In the genomic region with DNA sequence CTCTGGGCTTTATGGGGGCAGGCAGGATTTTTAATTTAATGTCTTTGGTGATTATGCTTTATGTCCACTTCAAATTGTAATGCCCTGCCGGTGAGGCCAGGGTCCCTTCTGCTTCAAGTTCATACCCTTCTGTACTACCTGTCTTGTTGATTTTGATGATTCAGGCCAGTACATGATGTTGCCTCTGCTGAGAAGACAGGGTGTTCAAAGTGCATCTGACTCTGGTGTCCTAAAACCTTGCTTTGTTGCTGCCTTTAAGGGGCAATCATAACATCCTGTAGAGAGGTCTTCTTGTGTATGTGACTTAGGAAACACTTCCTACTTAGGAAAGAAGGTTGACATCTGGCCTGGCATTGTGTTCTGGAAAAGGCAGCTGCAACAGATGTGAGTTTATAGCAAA, we compare ENCODE assay signal across 21 cellular contexts.
A peak's percentile ranks its signal among the peaks of the same experiment; 100 is the strongest.
DNase-seq lines count a peak whose midpoint lies in the region; ATAC-seq and TF ChIP-seq lines count a peak whose summit lies in the region.
"Had no signal": no experiment of that assay in that cellular context is flagged by ENCODE, and none has a peak within 500 bp of the region (broad histone marks: within the 10 kb centered on the region; RNA-seq: fewer than 3 reads in every experiment).

No MANE protein-coding gene starts in this region.

- no peak overlapping the region for H3K4me3 Mint-ChIP-seq in naive thymus-derived CD4-positive, alpha-beta T cell
- H3K4me3 Mint-ChIP-seq: activated naive CD8-positive, alpha-beta T cell; naive thymus-derived CD8-positive, alpha-beta T cell; stimulated activated naive CD8-positive, alpha-beta T cell treated with anti-CD3 and anti-CD28 coated beads, Interleukin-15, Interleukin-2, amounts not matched to agents 100 ng/mL and 50 ng/mL, for 24 hours; T-cell had no signal

- H3K9me3 ChIP-seq in cardiac muscle cell (ENCODE audit: low read depth) (no peaks in the 10 kb centered on the region), right lobe of liver (no peaks in the 10 kb centered on the region), upper lobe of left lung (no peaks in the 10 kb centered on the region), suprapubic skin (no peaks in the 10 kb centered on the region)
- no peaks in the 10 kb centered on the region for H3K9me3 ChIP-seq in naive thymus-derived CD4-positive, alpha-beta T cell (ENCODE audit: control insufficient read depth in 2 of 3, low read length in 3 of 3)

- TF ChIP-seq CTCF in cardiac muscle cell (IDR thresholded peaks at IDR 0.05; ENCODE audit: low read depth, low read length) (no peak), right lobe of liver (IDR thresholded peaks at IDR 0.05) (no peak), upper lobe of left lung (IDR thresholded peaks at IDR 0.05) (no peak), suprapubic skin (IDR thresholded peaks at IDR 0.05) (no peak)

- no peaks in the 10 kb centered on the region for H3K36me3 Mint-ChIP-seq in naive thymus-derived CD4-positive, alpha-beta T cell
- H3K36me3 Mint-ChIP-seq: activated naive CD8-positive, alpha-beta T cell; T-cell had no signal

- peak overlapping the region in 1 of 9 donors; percentile 20 for H3K27ac Mint-ChIP-seq in naive thymus-derived CD4-positive, alpha-beta T cell
- H3K27ac Mint-ChIP-seq: activated naive CD8-positive, alpha-beta T cell; stimulated activated naive CD8-positive, alpha-beta T cell treated with anti-CD3 and anti-CD28 coated beads, Interleukin-15, Interleukin-2, amounts not matched to agents 100 ng/mL and 50 ng/mL, for 24 hours; T-cell had no signal

- H3K36me3 ChIP-seq in cardiac muscle cell (no peaks in the 10 kb centered on the region), right lobe of liver (no peaks in the 10 kb centered on the region), upper lobe of left lung (no peaks in the 10 kb centered on the region), suprapubic skin (no peaks in the 10 kb centered on the region)
- no peaks in the 10 kb centered on the region for H3K36me3 ChIP-seq in naive thymus-derived CD4-positive, alpha-beta T cell (ENCODE audit: control insufficient read depth in 2 of 3, insufficient read depth in 3 of 3, low read length in 3 of 3)
- H3K36me3 ChIP-seq: esophagus squamous epithelium had no signal

- 0% methylated on average over 1 of the region's 1 CpG for WGBS in right lobe of liver (ENCODE audit: insufficient coverage, low coverage, low lambda C conversion rate, missing lambda C conversion rate)
- 50 to 63% methylated on average over 1 of the region's 1 CpG for WGBS in upper lobe of left lung, 2 donors
- 73% methylated on average over 1 of the region's 1 CpG for WGBS in suprapubic skin

- peaks cover 0 to under 1% (median 0%) of the 10 kb centered on the region in 5 donors for H3K27me3 Mint-ChIP-seq in naive thymus-derived CD4-positive, alpha-beta T cell
- H3K27me3 Mint-ChIP-seq: activated naive CD8-positive, alpha-beta T cell; stimulated activated naive CD8-positive, alpha-beta T cell treated with anti-CD3 and anti-CD28 coated beads, Interleukin-15, Interleukin-2, amounts not matched to agents 100 ng/mL and 50 ng/mL, for 24 hours had no signal

- POLR2A ChIA-PET in naive thymus-derived CD4-positive, alpha-beta T cell (lab: Charles Lee): no interaction called here

- peaks cover 12% of the 10 kb centered on the region for H3K4me1 ChIP-seq in cardiac muscle cell (ENCODE audit: low read depth)
- H3K4me1 ChIP-seq in right lobe of liver: peaks cover 0 to 7% (median 0%) of the 10 kb centered on the region in 4 donors
- peaks cover 17 to 33% (median 25%) of the 10 kb centered on the region in 4 donors for H3K4me1 ChIP-seq in upper lobe of left lung
- H3K4me1 ChIP-seq in suprapubic skin: peaks cover 6% of the 10 kb centered on the region
- H3K4me1 ChIP-seq in naive thymus-derived CD4-positive, alpha-beta T cell (ENCODE audit: control insufficient read depth in 2 of 2, insufficient read depth in 2 of 2, low read length in 2 of 2): peaks cover 0 to 3% of the 10 kb centered on the region in 2 donors

- H3K9me3 Mint-ChIP-seq in naive thymus-derived CD4-positive, alpha-beta T cell: peaks cover 0 to 6% (median 0%) of the 10 kb centered on the region in 11 donors

- ATAC-seq in right lobe of liver: peak in 3 of 4 donors; percentile 32 to 43 (median 35)
- ATAC-seq in upper lobe of left lung (ENCODE audit: low FRiP score in 2 of 2): no peak
- no peak for ATAC-seq in naive thymus-derived CD4-positive, alpha-beta T cell
- ATAC-seq: activated CD4-positive, CD25-positive, alpha-beta regulatory T cell treated with anti-CD3 and anti-CD28 coated beads, Interleukin-2, amount 50 U/mL, for 24 hours; naive thymus-derived CD8-positive, alpha-beta T cell; T-cell had no signal

- DNase-seq in cardiac muscle cell (ENCODE audit: low read depth in 1 of 2, low spot score in 1 of 2): peak in 1 of 2 donors; percentile 19
- no peak for DNase-seq in cardiac septum (ENCODE audit: low spot score)
- peak; percentile 73 for DNase-seq in dermis blood vessel endothelial cell
- no peak for DNase-seq in right lobe of liver
- no peak for DNase-seq in upper lobe of left lung
- DNase-seq in suprapubic skin (ENCODE audit: low spot score in 2 of 2): no peak
- DNase-seq in HK-2 (ENCODE audit: unreplicated experiment): no peak
- DNase-seq in naive thymus-derived CD4-positive, alpha-beta T cell: no peak
- DNase-seq: ACHN; Calu3; cerebellar nuclear complex; esophagus squamous epithelium; Kasumi-1; naive thymus-derived CD8-positive, alpha-beta T cell; NCI-H146; NCI-H446 treated with DMSO at 0.1 percent for 48 hours; OCI-M1; T-cell had no signal

- TF ChIP-seq EP300 in upper lobe of left lung (IDR thresholded peaks at IDR 0.05) (peak in 1 of 4 donors; percentile 46), suprapubic skin (IDR thresholded peaks at IDR 0.05) (no peak)

- H3K4me3 ChIP-seq in cardiac muscle cell: no peak overlapping the region
- no peak overlapping the region for H3K4me3 ChIP-seq in right lobe of liver
- H3K4me3 ChIP-seq in upper lobe of left lung: no peak overlapping the region
- no peak overlapping the region for H3K4me3 ChIP-seq in suprapubic skin
- no peak overlapping the region for H3K4me3 ChIP-seq in naive thymus-derived CD4-positive, alpha-beta T cell (ENCODE audit: low read length)
- H3K4me3 ChIP-seq: esophagus squamous epithelium had no signal

- TF ChIP-seq POLR2A in right lobe of liver (IDR thresholded peaks at IDR 0.05) (no peak), upper lobe of left lung (IDR thresholded peaks at IDR 0.05) (no peak), suprapubic skin (IDR thresholded peaks at IDR 0.05) (no peak)

- peaks cover 0 to 19% (median 2%) of the 10 kb centered on the region in 7 donors for H3K4me1 Mint-ChIP-seq in naive thymus-derived CD4-positive, alpha-beta T cell

- CTCF ChIA-PET in naive thymus-derived CD4-positive, alpha-beta T cell (lab: Charles Lee): no interaction called here

- intact Hi-C loops in cardiac septum (cut with DNase I): no loop called here
- intact Hi-C loops in right lobe of liver (cut with DNase I): loop anchor here in 1 of 2 donors (10.0 kb wide), 1 partner anchor 584 kb away; no protein-coding TSS in a partner anchor
- intact Hi-C loops in naive thymus-derived CD4-positive, alpha-beta T cell (cut with micrococcal nuclease): loop anchor here in 1 of 2 donors (10.0 kb wide), 1 partner anchor 264 kb away; no protein-coding TSS in a partner anchor

- H3K27ac ChIP-seq in cardiac muscle cell (peak overlapping the region; percentile 41), right lobe of liver (no peak overlapping the region), upper lobe of left lung (peak overlapping the region; percentile 5 to 64 (median 34)), suprapubic skin (no peak overlapping the region)
- no peak overlapping the region for H3K27ac ChIP-seq in naive thymus-derived CD4-positive, alpha-beta T cell (ENCODE audit: low read depth, low read length)

- no peaks in the 10 kb centered on the region for H3K27me3 ChIP-seq in cardiac muscle cell
- H3K27me3 ChIP-seq in right lobe of liver: no peaks in the 10 kb centered on the region
- H3K27me3 ChIP-seq in upper lobe of left lung: no peaks in the 10 kb centered on the region
- H3K27me3 ChIP-seq in suprapubic skin: no peaks in the 10 kb centered on the region
- no peaks in the 10 kb centered on the region for H3K27me3 ChIP-seq in naive thymus-derived CD4-positive, alpha-beta T cell (ENCODE audit: control insufficient read depth in 2 of 2, insufficient read depth in 2 of 2, low read length in 2 of 2)
- H3K27me3 ChIP-seq: esophagus squamous epithelium had no signal

Comparison
In these comparisons a context has a peak if more than half of its experiments do, and no peak if none do; other contexts are left out.
1. H3K27ac ChIP-seq: peak in cardiac muscle cell (single experiment) and upper lobe of left lung (4 of 4); none in right lobe of liver (0 of 3), suprapubic skin (single experiment) and naive thymus-derived CD4-positive, alpha-beta T cell (single experiment).
2. ATAC-seq: peak in right lobe of liver (3 of 4); none in upper lobe of left lung (0 of 2) and naive thymus-derived CD4-positive, alpha-beta T cell (single experiment).